8 cellular contexts compared by ENCODE assay signal in genomic region chr22:29306175-29306829, GRCh38. TPM values are rescaled to one million over a fixed set of nuclear protein-coding genes. Genes with fewer than 3 reads are reported as not detected.
DNase-seq lines count a peak whose midpoint lies in the region; ATAC-seq, FAIRE-seq and TF ChIP-seq lines count a peak whose summit lies in the region.

Gene GAS2L1, plus strand, starts transcription at chr22:29306650. Its CDS starts 1,456 bp downstream, at chr22:29308106.

- TF ChIP-seq CTCF in AG10803 (conservative IDR thresholded peaks at IDR 0.05; ENCODE audit: low read length) (peak; percentile 58), fibroblast of lung (conservative IDR thresholded peaks at IDR 0.05 in 1 of 2, IDR thresholded peaks at IDR 0.05 in 1 of 2; ENCODE audit: low read depth in 1 of 2, low read length in 2 of 2) (peak; percentile 43 to 64), thyroid gland (IDR thresholded peaks at IDR 0.05) (peak; percentile 29 to 64 (median 50))

- H3K4me1 Mint-ChIP-seq in activated T-cell treated with anti-CD3 and anti-CD28 coated beads, Interleukin-2, amount 50 U/mL, for 4 hours (ENCODE audit: low read depth): peaks cover 14% of the 10 kb centered on the region

- peak within 1 kb of the TSS; percentile 81 for H3K4me3 ChIP-seq in AG10803 (ENCODE audit: low read length)
- H3K4me3 ChIP-seq in fibroblast of lung (replicated peaks in 1 of 4; ENCODE audit: control extremely low read depth in 1 of 4, insufficient read depth in 1 of 4, low read depth in 3 of 4, low read length in 4 of 4): peak within 1 kb of the TSS; percentile 54 to 89 (median 79)
- H3K4me3 ChIP-seq in mucosa of stomach (ENCODE audit: low read length): peak within 1 kb of the TSS; percentile 87
- H3K4me3 ChIP-seq in thyroid gland (replicated peaks in 1 of 3): peak within 1 kb of the TSS; percentile 75 to 99 (median 78)

- peak; percentile 47 to 49 for ATAC-seq in activated T-cell treated with anti-CD3 and anti-CD28 coated beads, Interleukin-2, amount 50 U/mL, for 4 hours
- no peak for ATAC-seq in GM21576 (IDR thresholded peaks at IDR 0.05; ENCODE audit: unreplicated experiment)

- H3K9me3 ChIP-seq in fibroblast of lung (ENCODE audit: control insufficient read depth, insufficient read depth, low read depth, low read length) (no peaks in the 10 kb centered on the region), mucosa of stomach (ENCODE audit: control insufficient read depth, low read length) (no peaks in the 10 kb centered on the region), thyroid gland (no peaks in the 10 kb centered on the region)

- TF ChIP-seq POLR2A in GM12892 (IDR thresholded peaks at IDR 0.05; ENCODE audit: low read depth, low read length) (no peak), thyroid gland (IDR thresholded peaks at IDR 0.05) (no peak)

- peak within 1 kb of the TSS; percentile 71 for H3K4me2 ChIP-seq in fibroblast of lung (ENCODE audit: extremely low read depth, insufficient read depth, low read length)

- intact Hi-C loops in thyroid gland (cut with DNase I): loop anchor here (5.0 kb wide), 1 partner anchor 34 kb away; no protein-coding TSS in a partner anchor

- WGBS in thyroid gland, 2 donors: 0 to 2% methylated on average over 13 to 20 of the region's 40 CpGs

- H3K27ac ChIP-seq in fibroblast of lung (ENCODE audit: insufficient read depth, low read length): peak within 1 kb of the TSS; percentile 40
- peak within 1 kb of the TSS; percentile 56 to 78 (median 74) for H3K27ac ChIP-seq in thyroid gland

- peak within 1 kb of the TSS; percentile 97 for H2AFZ ChIP-seq in fibroblast of lung (ENCODE audit: low read length)

- H3K27me3 ChIP-seq in fibroblast of lung (ENCODE audit: control insufficient read depth, insufficient read depth, low read length) (no peaks in the 10 kb centered on the region), mucosa of stomach (ENCODE audit: control insufficient read depth, insufficient read depth, low read length) (no peaks in the 10 kb centered on the region), thyroid gland (no peaks in the 10 kb centered on the region)

- FAIRE-seq in GM12892 (lab: Jason Lieb, UNC): peak; percentile 33

- no peaks in the 10 kb centered on the region for H3K9me3 Mint-ChIP-seq in activated T-cell treated with anti-CD3 and anti-CD28 coated beads, Interleukin-2, amount 50 U/mL, for 4 hours

- H3K36me3 ChIP-seq in fibroblast of lung (ENCODE audit: control insufficient read depth, insufficient read depth, low read length) (peaks cover 2% of the 10 kb centered on the region), mucosa of stomach (ENCODE audit: control insufficient read depth, insufficient read depth, low read length) (no peaks in the 10 kb centered on the region), thyroid gland (no peaks in the 10 kb centered on the region)

- peak; percentile 78 for DNase-seq in AG10803 (ENCODE audit: low read depth)
- DNase-seq in GM12892 (ENCODE audit: insufficient read length): peak; percentile 71
- peak; percentile 68 to 73 for DNase-seq in NCI-H524 (lab: John Stamatoyannopoulos, UW)
- no peak for DNase-seq in activated T-cell treated with anti-CD3 and anti-CD28 coated beads, Interleukin-2, amount 50 U/mL, for 4 hours
- DNase-seq in fibroblast of lung (ENCODE audit: low read depth in 2 of 2): peak; percentile 80
- DNase-seq in thyroid gland: peak; percentile 78 to 81

- peaks cover 1% of the 10 kb centered on the region for H3K36me3 Mint-ChIP-seq in activated T-cell treated with anti-CD3 and anti-CD28 coated beads, Interleukin-2, amount 50 U/mL, for 4 hours (ENCODE audit: insufficient read depth)

- peak within 1 kb of the TSS; percentile 76 for H3K4me3 Mint-ChIP-seq in activated T-cell treated with anti-CD3 and anti-CD28 coated beads, Interleukin-2, amount 50 U/mL, for 4 hours

- peak within 1 kb of the TSS; percentile 72 for H3K9ac ChIP-seq in fibroblast of lung (ENCODE audit: insufficient read depth, low read length)
- peak within 1 kb of the TSS; percentile 66 for H3K9ac ChIP-seq in mucosa of stomach (ENCODE audit: low read length)

- peaks cover 14% of the 10 kb centered on the region for H3K79me2 ChIP-seq in fibroblast of lung (ENCODE audit: control insufficient read depth, insufficient read depth, low read length)

- no peaks in the 10 kb centered on the region for H4K20me1 ChIP-seq in fibroblast of lung (ENCODE audit: control insufficient read depth, extremely low read depth, insufficient read depth, low read length)

- peaks cover 15% of the 10 kb centered on the region for H3K4me1 ChIP-seq in fibroblast of lung (ENCODE audit: control insufficient read depth, extremely low read depth, insufficient read depth, low read length)
- peaks cover 59% of the 10 kb centered on the region for H3K4me1 ChIP-seq in mucosa of stomach (ENCODE audit: control insufficient read depth, insufficient read depth, low read length)
- H3K4me1 ChIP-seq in thyroid gland: peaks cover 7 to 47% of the 10 kb centered on the region in 2 donors

- H3K27me3 Mint-ChIP-seq in activated T-cell treated with anti-CD3 and anti-CD28 coated beads, Interleukin-2, amount 50 U/mL, for 4 hours (ENCODE audit: low read depth): peaks cover 25% of the 10 kb centered on the region

RNA-seq across cellular contexts. Expression of gene GAS2L1, which starts in this region (rescaled TPM):
- not detected for polyA plus RNA-seq in GM12892 (2012; ENCODE audit: missing spikeins)
- under 1 TPM; 0.37 to 0.90 (median 0.56) TPM for total RNA-seq in activated T-cell treated with anti-CD3 and anti-CD28 coated beads, Interleukin-2, amount 50 U/mL, for 4 hours
- total RNA-seq in fibroblast of lung (6.9 and 8.9 TPM in 2 replicates), thyroid gland (10 to 100 TPM in 3 of 4 donors, 1 to 10 TPM in 1; 9.3 to 22.2 (median 15.7) TPM)
- polyA plus RNA-seq in fibroblast of lung: 5.4 and 7.5 TPM in 2 replicates
- polyA plus RNA-seq in fibroblast of lung (2012): 14.0 and 20.5 TPM in 2 replicates
- polyA minus RNA-seq in fibroblast of lung (ENCODE audit: low replicate concordance): 6.9 and 8.0 TPM in 2 replicates

Comparison
In these comparisons a context has a peak if more than half of its experiments do, and no peak if none do; other contexts are left out.
1. Peak in ATAC-seq in activated T-cell treated with anti-CD3 and anti-CD28 coated beads, Interleukin-2, amount 50 U/mL, for 4 hours; RNA of the gene not detected or under 1 TPM.